In genomic region chr5:6080930-6081726, GRCh38 we compare ENCODE assay signal across 30 cellular contexts.
"Had no signal": no experiment of that assay in that cellular context is flagged by ENCODE, and none has a peak within 500 bp of the region (broad histone marks: within the 10 kb centered on the region; RNA-seq: fewer than 3 reads in every experiment).

No MANE protein-coding gene starts in this region.

- H3K27ac ChIP-seq: left lung, lower lobe of right lung, neural progenitor cell, skin epidermis, testis, transverse colon, vagina, WERI-Rb-1 had no signal

- H2AFZ ChIP-seq: neural progenitor cell had no signal

- FAIRE-seq: colon, endometrium had no signal

- H3K4me2 ChIP-seq: neural progenitor cell had no signal

- H3K9me3 ChIP-seq: left lung, lower lobe of right lung, testis, transverse colon, vagina had no signal

- H3K9ac ChIP-seq: neural progenitor cell had no signal

- DNase-seq: activated CD4-positive, alpha-beta T cell treated with anti-CD3 and anti-CD28 coated beads for 48 hours; activated CD4-positive, alpha-beta T cell treated with anti-CD3 and anti-CD28 coated beads, Interleukin-2, amount 50 U/mL, for 48 hours; activated CD8-positive, alpha-beta memory T cell treated with anti-CD3 and anti-CD28 coated beads for 24 hours; activated effector memory CD4-positive, alpha-beta T cell treated with anti-CD3 and anti-CD28 coated beads, Interleukin-2, amount 50 U/mL, for 16 hours; activated naive CD4-positive, alpha-beta T cell treated with anti-CD3 and anti-CD28 coated beads for 36 hours; activated T-cell treated with anti-CD3 and anti-CD28 coated beads, Interleukin-2, amount 50 U/mL, for 1 hour; amygdala; central memory CD4-positive, alpha-beta T cell; dermis blood vessel endothelial cell; effector CD4-positive, alpha-beta T cell; kidney glomerular epithelial cell; left lung; lower lobe of right lung; mesendoderm; natural killer cell; stimulated activated CD4-positive, alpha-beta T cell treated with anti-CD3 and anti-CD28 coated beads, Interleukin-12 subunit alpha, Interleukin-12 subunit beta, amount 100 ng/mL, for 4 hours; stimulated activated CD4-positive, alpha-beta T cell treated with anti-CD3 and anti-CD28 coated beads, Interleukin-4, amount 100 ng/mL, for 1 hour; stimulated activated naive CD8-positive, alpha-beta T cell treated with anti-CD3 and anti-CD28 coated beads, Interleukin-15, Interleukin-2, amounts not matched to agents 100 U/mL and 50 U/mL, for 24 hours; T-helper 17 cell; T1000; testis; transverse colon; WERI-Rb-1 had no signal

- ATAC-seq: activated CD4-positive, CD25-positive, alpha-beta regulatory T cell treated with anti-CD3 and anti-CD28 coated beads, Interleukin-2, amount 50 U/mL, for 24 hours; left lung; sciatic nerve; stimulated activated naive CD8-positive, alpha-beta T cell treated with anti-CD3 and anti-CD28 coated beads, Interleukin-15, Interleukin-2, amounts not matched to agents 100 U/mL and 50 U/mL, for 24 hours; T-helper 17 cell had no signal

- H3K36me3 ChIP-seq: left lung, lower lobe of right lung, neural progenitor cell, transverse colon, vagina, WERI-Rb-1 had no signal

- H3K27me3 ChIP-seq: left lung, neural progenitor cell, testis, transverse colon, vagina had no signal

- H3K4me1 ChIP-seq: left lung, lower lobe of right lung, neural progenitor cell, testis, transverse colon had no signal

- H3K4me3 ChIP-seq: left lung, lower lobe of right lung, neural progenitor cell, skin epidermis, testis, transverse colon, vagina had no signal
